ENCODE assay signal across 14 cellular contexts in the genomic region with DNA sequence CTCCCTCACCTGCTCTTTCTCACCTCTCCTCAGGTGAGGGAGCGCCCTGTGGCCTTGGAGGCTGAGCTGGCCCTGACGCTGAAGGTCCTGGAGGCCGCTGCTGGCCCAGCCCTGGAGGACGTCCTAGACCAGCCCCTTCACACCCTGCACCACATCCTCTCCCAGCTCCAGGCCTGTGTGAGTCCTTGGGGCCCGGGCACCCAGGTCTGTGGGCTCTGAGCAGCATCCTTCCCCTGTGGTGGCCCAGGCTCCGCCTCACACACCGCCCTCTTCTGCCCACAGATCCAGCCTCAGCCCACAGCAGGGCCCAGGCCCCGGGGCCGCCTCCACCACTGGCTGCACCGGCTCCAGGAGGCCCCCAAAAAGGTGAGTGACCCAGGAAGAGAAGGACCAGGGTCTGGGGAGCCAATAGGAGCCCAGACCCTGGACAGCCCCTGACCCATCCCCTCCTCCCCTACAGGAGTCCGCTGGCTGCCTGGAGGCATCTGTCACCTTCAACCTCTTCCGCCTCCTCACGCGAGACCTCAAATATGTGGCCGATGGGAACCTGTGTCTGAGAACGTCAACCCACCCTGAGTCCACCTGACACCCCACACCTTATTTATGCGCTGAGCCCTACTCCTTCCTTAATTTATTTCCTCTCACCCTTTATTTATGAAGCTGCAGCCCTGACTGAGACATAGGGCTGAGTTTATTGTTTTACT. TPM values are rescaled to one million over a fixed set of nuclear protein-coding genes. Genes with fewer than 3 reads are reported as not detected.
DNase-seq lines count a peak whose midpoint lies in the region; ATAC-seq lines count a peak whose summit lies in the region.
"Had no signal": no experiment of that assay in that cellular context is flagged by ENCODE, and none has a peak within 500 bp of the region (broad histone marks: within the 10 kb centered on the region; RNA-seq: fewer than 3 reads in every experiment).

No MANE protein-coding gene starts in this region.

- no peaks in the 10 kb centered on the region for H3K27me3 ChIP-seq in CD8-positive, alpha-beta memory T cell (ENCODE audit: insufficient read depth, low read length, poor library complexity, severe bottlenecking)
- H3K27me3 ChIP-seq: BLaER1 treated with 17β-estradiol and CSF1 and Interleukin-3, amounts not matched to agents 10 nM and 100 nM had no signal

- no peaks in the 10 kb centered on the region for H3K9me3 ChIP-seq in CD8-positive, alpha-beta memory T cell (ENCODE audit: low read length)
- H3K9me3 ChIP-seq: adrenal gland; BLaER1 treated with 17β-estradiol and CSF1 and Interleukin-3, amounts not matched to agents 10 nM and 100 nM; thoracic aorta had no signal

- peak; percentile 34 to 85 (median 61) for DNase-seq in CD8-positive, alpha-beta memory T cell
- DNase-seq in activated CD4-positive, alpha-beta T cell treated with anti-CD3 and anti-CD28 coated beads for 48 hours: peak; percentile 27
- peak; percentile 93 for DNase-seq in natural killer cell treated with Interleukin-12 subunit alpha and Interleukin-12 subunit beta and Interleukin-15 and Interleukin-18, amount 100 ng/mL, for 72 hours (ENCODE audit: low spot score)
- DNase-seq in SK-N-DZ (ENCODE audit: low spot score) (no peak), amygdala (lab: John Stamatoyannopoulos, UW) (no peak), NCI-H510A treated with DMSO at 0.1 percent for 48 hours (lab: John Stamatoyannopoulos, UW) (no peak)
- DNase-seq: adrenal gland, GM23248 had no signal

- ATAC-seq in natural killer cell treated with Interleukin-12 subunit alpha and Interleukin-12 subunit beta and Interleukin-15 and Interleukin-18, amount 100 ng/mL, for 72 hours: peak; percentile 98 to 99
- ATAC-seq in stimulated activated memory B cell treated with anti-CD40 and anti-IgM and Interleukin-4, amounts not matched to agents 10 μg/mL and 1 μg/mL and 100 μg/mL, for 72 hours: no peak

- POLR2A ChIA-PET in CD8-positive, alpha-beta memory T cell (lab: Charles Lee): interaction anchor here (1.0 kb wide), 1 partner anchor 100 kb away, joined by 3 read pairs; no protein-coding TSS in a partner anchor

- CTCF ChIA-PET in CD8-positive, alpha-beta memory T cell (lab: Charles Lee): interaction anchor here (1.5 kb wide), 1 partner anchor 32 kb away, joined by 4 read pairs; no protein-coding TSS in a partner anchor

- H3K4me3 ChIP-seq in CD8-positive, alpha-beta memory T cell (ENCODE audit: low read length): peak overlapping the region; percentile 36
- H3K4me3 ChIP-seq: adrenal gland; BLaER1 treated with 17β-estradiol and CSF1 and Interleukin-3, amounts not matched to agents 10 nM and 100 nM; GM23248; thoracic aorta had no signal

- no peaks in the 10 kb centered on the region for H3K27me3 Mint-ChIP-seq in CD8-positive, alpha-beta memory T cell
- peaks cover 2% of the 10 kb centered on the region for H3K27me3 Mint-ChIP-seq in activated naive CD4-positive, alpha-beta T cell treated with anti-CD3 and anti-CD28 coated beads, Interleukin-2, amount 50 U/mL, for 24 hours
- no peaks in the 10 kb centered on the region for H3K27me3 Mint-ChIP-seq in natural killer cell treated with Interleukin-12 subunit alpha and Interleukin-12 subunit beta and Interleukin-15 and Interleukin-18, amount 100 ng/mL, for 72 hours
- peaks cover 50% of the 10 kb centered on the region for H3K27me3 Mint-ChIP-seq in stimulated activated memory B cell treated with anti-CD40 and anti-IgM and Interleukin-4, amounts not matched to agents 10 μg/mL and 1 μg/mL and 100 μg/mL, for 72 hours

- H3K4me3 Mint-ChIP-seq in CD8-positive, alpha-beta memory T cell: peak overlapping the region; percentile 68 to 89 (median 86)
- H3K4me3 Mint-ChIP-seq in activated naive CD4-positive, alpha-beta T cell treated with anti-CD3 and anti-CD28 coated beads, Interleukin-2, amount 50 U/mL, for 24 hours: peak overlapping the region; percentile 47
- peak overlapping the region; percentile 88 for H3K4me3 Mint-ChIP-seq in natural killer cell treated with Interleukin-12 subunit alpha and Interleukin-12 subunit beta and Interleukin-15 and Interleukin-18, amount 100 ng/mL, for 72 hours
- H3K4me3 Mint-ChIP-seq in stimulated activated memory B cell treated with anti-CD40 and anti-IgM and Interleukin-4, amounts not matched to agents 10 μg/mL and 1 μg/mL and 100 μg/mL, for 72 hours: no peak overlapping the region

- H3K27ac ChIP-seq in CD8-positive, alpha-beta memory T cell (ENCODE audit: low read depth, low read length): peak overlapping the region; percentile 21
- H3K27ac ChIP-seq: adrenal gland; BLaER1 treated with 17β-estradiol and CSF1 and Interleukin-3, amounts not matched to agents 10 nM and 100 nM; GM23248; thoracic aorta had no signal

- peaks cover 0 to 1% (median 0%) of the 10 kb centered on the region in 3 donors for H3K36me3 Mint-ChIP-seq in CD8-positive, alpha-beta memory T cell
- no peaks in the 10 kb centered on the region for H3K36me3 Mint-ChIP-seq in activated naive CD4-positive, alpha-beta T cell treated with anti-CD3 and anti-CD28 coated beads, Interleukin-2, amount 50 U/mL, for 24 hours
- no peaks in the 10 kb centered on the region for H3K36me3 Mint-ChIP-seq in natural killer cell treated with Interleukin-12 subunit alpha and Interleukin-12 subunit beta and Interleukin-15 and Interleukin-18, amount 100 ng/mL, for 72 hours
- H3K36me3 Mint-ChIP-seq in stimulated activated memory B cell treated with anti-CD40 and anti-IgM and Interleukin-4, amounts not matched to agents 10 μg/mL and 1 μg/mL and 100 μg/mL, for 72 hours: no peaks in the 10 kb centered on the region

- H3K4me1 Mint-ChIP-seq in CD8-positive, alpha-beta memory T cell: peaks cover 28 to 41% (median 30%) of the 10 kb centered on the region in 3 donors
- peaks cover 10% of the 10 kb centered on the region for H3K4me1 Mint-ChIP-seq in activated naive CD4-positive, alpha-beta T cell treated with anti-CD3 and anti-CD28 coated beads, Interleukin-2, amount 50 U/mL, for 24 hours
- peaks cover 44 to 50% of the 10 kb centered on the region in 2 donors for H3K4me1 Mint-ChIP-seq in natural killer cell treated with Interleukin-12 subunit alpha and Interleukin-12 subunit beta and Interleukin-15 and Interleukin-18, amount 100 ng/mL, for 72 hours (ENCODE audit: low read depth in 2 of 2)
- H3K4me1 Mint-ChIP-seq in stimulated activated memory B cell treated with anti-CD40 and anti-IgM and Interleukin-4, amounts not matched to agents 10 μg/mL and 1 μg/mL and 100 μg/mL, for 72 hours: no peaks in the 10 kb centered on the region

- H3K36me3 ChIP-seq in CD8-positive, alpha-beta memory T cell (ENCODE audit: insufficient read depth, low read length): no peaks in the 10 kb centered on the region
- H3K36me3 ChIP-seq: adrenal gland; BLaER1 treated with 17β-estradiol and CSF1 and Interleukin-3, amounts not matched to agents 10 nM and 100 nM; thoracic aorta had no signal

- H3K4me1 ChIP-seq in CD8-positive, alpha-beta memory T cell (ENCODE audit: insufficient read depth, low read length): peaks cover 19% of the 10 kb centered on the region
- H3K4me1 ChIP-seq: adrenal gland had no signal

- no peaks in the 10 kb centered on the region for H3K9me3 Mint-ChIP-seq in CD8-positive, alpha-beta memory T cell
- H3K9me3 Mint-ChIP-seq in activated naive CD4-positive, alpha-beta T cell treated with anti-CD3 and anti-CD28 coated beads, Interleukin-2, amount 50 U/mL, for 24 hours: no peaks in the 10 kb centered on the region
- H3K9me3 Mint-ChIP-seq in natural killer cell treated with Interleukin-12 subunit alpha and Interleukin-12 subunit beta and Interleukin-15 and Interleukin-18, amount 100 ng/mL, for 72 hours: no peaks in the 10 kb centered on the region
- H3K9me3 Mint-ChIP-seq in stimulated activated memory B cell treated with anti-CD40 and anti-IgM and Interleukin-4, amounts not matched to agents 10 μg/mL and 1 μg/mL and 100 μg/mL, for 72 hours: no peaks in the 10 kb centered on the region

- H3K27ac Mint-ChIP-seq in CD8-positive, alpha-beta memory T cell: peak overlapping the region; percentile 18 to 97 (median 89)
- H3K27ac Mint-ChIP-seq in activated naive CD4-positive, alpha-beta T cell treated with anti-CD3 and anti-CD28 coated beads, Interleukin-2, amount 50 U/mL, for 24 hours: peak overlapping the region; percentile 62
- peak overlapping the region; percentile 78 to 83 for H3K27ac Mint-ChIP-seq in natural killer cell treated with Interleukin-12 subunit alpha and Interleukin-12 subunit beta and Interleukin-15 and Interleukin-18, amount 100 ng/mL, for 72 hours
- H3K27ac Mint-ChIP-seq in stimulated activated memory B cell treated with anti-CD40 and anti-IgM and Interleukin-4, amounts not matched to agents 10 μg/mL and 1 μg/mL and 100 μg/mL, for 72 hours: no peak overlapping the region

RNA-seq across cellular contexts. Expression of a gene that starts 1.9 kb away (rescaled TPM):
- total RNA-seq in CD8-positive, alpha-beta memory T cell: not detected
- polyA plus RNA-seq in CD8-positive, alpha-beta memory T cell: 4.6 TPM
- total RNA-seq in natural killer cell treated with Interleukin-12 subunit alpha and Interleukin-12 subunit beta and Interleukin-15 and Interleukin-18, amount 100 ng/mL, for 72 hours: under 1 TPM in 1 of 2 donors, not detected in 1; 0.36 TPM
- not detected in 2 replicates for polyA plus RNA-seq in SK-N-DZ (2014; cell fraction: cytosol; rRNA removed)
- not detected in 2 replicates for polyA plus RNA-seq in SK-N-DZ (2014; cell fraction: nucleus; rRNA removed)
- total RNA-seq: adrenal gland, GM23248, thoracic aorta had no signal
- polyA plus RNA-seq: adrenal gland, esophagus, GM23248, keratinocyte had no signal

RNA-seq across cellular contexts. Expression of a gene that starts 22.6 kb away (rescaled TPM):
- 1 to 10 TPM; 4.3 to 4.9 TPM for total RNA-seq in CD8-positive, alpha-beta memory T cell
- polyA plus RNA-seq in CD8-positive, alpha-beta memory T cell: 6.7 TPM
- total RNA-seq in natural killer cell treated with Interleukin-12 subunit alpha and Interleukin-12 subunit beta and Interleukin-15 and Interleukin-18, amount 100 ng/mL, for 72 hours: 1 to 10 TPM; 2.3 to 4.9 TPM
- polyA plus RNA-seq in SK-N-DZ (2014; cell fraction: cytosol; rRNA removed): 1.9 and 3.1 TPM in 2 replicates
- polyA plus RNA-seq in SK-N-DZ (2014; cell fraction: nucleus; rRNA removed): 1.2 and 1.7 TPM in 2 replicates
- total RNA-seq: GM23248 had no signal
- polyA plus RNA-seq: GM23248 had no signal

RNA-seq across cellular contexts. Expression of a gene that starts 29.9 kb away (rescaled TPM):
- not detected for total RNA-seq in CD8-positive, alpha-beta memory T cell
- polyA plus RNA-seq in CD8-positive, alpha-beta memory T cell: not detected
- total RNA-seq in natural killer cell treated with Interleukin-12 subunit alpha and Interleukin-12 subunit beta and Interleukin-15 and Interleukin-18, amount 100 ng/mL, for 72 hours: not detected
- polyA plus RNA-seq in SK-N-DZ (2014; cell fraction: cytosol; rRNA removed): not detected in 2 replicates
- polyA plus RNA-seq in SK-N-DZ (2014; cell fraction: nucleus; rRNA removed): not detected in 2 replicates
- total RNA-seq: adrenal gland, GM23248, thoracic aorta had no signal
- polyA plus RNA-seq: adrenal gland, esophagus, GM23248, keratinocyte had no signal

RNA-seq across cellular contexts. Expression of a gene that starts 37.8 kb away (rescaled TPM):
- total RNA-seq in CD8-positive, alpha-beta memory T cell: 100 to 1,000 TPM; 246 to 247 TPM
- 1,052 TPM for polyA plus RNA-seq in CD8-positive, alpha-beta memory T cell
- total RNA-seq in natural killer cell treated with Interleukin-12 subunit alpha and Interleukin-12 subunit beta and Interleukin-15 and Interleukin-18, amount 100 ng/mL, for 72 hours: 100 to 1,000 TPM; 185 to 242 TPM
- not detected in 2 replicates for polyA plus RNA-seq in SK-N-DZ (2014; cell fraction: cytosol; rRNA removed)
- polyA plus RNA-seq in SK-N-DZ (2014; cell fraction: nucleus; rRNA removed): not detected in 2 replicates
- total RNA-seq: GM23248 had no signal
- polyA plus RNA-seq: keratinocyte had no signal

RNA-seq across cellular contexts. Expression of a gene that starts 44.1 kb away (rescaled TPM):
- total RNA-seq in CD8-positive, alpha-beta memory T cell: 10 to 100 TPM; 54.3 to 55.6 TPM
- 18.7 TPM for polyA plus RNA-seq in CD8-positive, alpha-beta memory T cell
- 10 to 100 TPM; 81.4 to 95.5 TPM for total RNA-seq in natural killer cell treated with Interleukin-12 subunit alpha and Interleukin-12 subunit beta and Interleukin-15 and Interleukin-18, amount 100 ng/mL, for 72 hours
- polyA plus RNA-seq in SK-N-DZ (2014; cell fraction: cytosol; rRNA removed): 59.3 and 63.7 TPM in 2 replicates
- 22.7 and 55.0 TPM in 2 replicates for polyA plus RNA-seq in SK-N-DZ (2014; cell fraction: nucleus; rRNA removed)

Comparison
In these comparisons a context has a peak if more than half of its experiments do, and no peak if none do; other contexts are left out.
1. DNase-seq: peak in CD8-positive, alpha-beta memory T cell (5 of 5), activated CD4-positive, alpha-beta T cell treated with anti-CD3 and anti-CD28 coated beads for 48 hours (single experiment) and natural killer cell treated with Interleukin-12 subunit alpha and Interleukin-12 subunit beta and Interleukin-15 and Interleukin-18, amount 100 ng/mL, for 72 hours (single experiment); none in SK-N-DZ (single experiment), amygdala (0 of 56) and NCI-H510A treated with DMSO at 0.1 percent for 48 hours (single experiment).